In the genomic region with DNA sequence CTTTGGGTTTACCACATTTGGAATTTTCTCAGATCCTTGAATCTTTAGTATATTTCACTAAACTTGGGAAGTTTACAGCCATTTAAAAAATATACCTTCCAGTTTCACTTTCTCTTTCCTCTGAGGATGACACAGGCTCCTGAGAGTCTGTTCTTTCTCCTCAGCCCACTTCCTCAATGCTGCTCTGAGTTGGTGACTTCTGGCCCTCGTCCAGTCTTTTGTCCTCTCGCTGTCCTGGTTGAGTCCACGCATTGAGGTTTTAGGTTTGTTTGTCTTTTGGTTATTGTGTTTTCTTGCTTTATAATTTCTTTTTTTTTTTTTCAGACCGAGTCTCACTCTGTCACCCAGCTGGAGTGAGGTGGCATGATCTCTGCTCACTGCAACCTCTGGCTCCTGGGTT, we compare ENCODE assay signal across 8 cellular contexts. TPM values are rescaled to one million over a fixed set of nuclear protein-coding genes. Genes with fewer than 3 reads are reported as not detected.
A peak's percentile ranks its signal among the peaks of the same experiment; 100 is the strongest.
DNase-seq lines count a peak whose midpoint lies in the region; ATAC-seq and TF ChIP-seq lines count a peak whose summit lies in the region.

No MANE protein-coding gene starts in this region.

- POLR2A ChIA-PET in SK-N-SH (lab: Yijun Ruan, JAX), result no interaction called here

- no peaks in the 10 kb centered on the region for H3K79me2 ChIP-seq in SK-N-SH (ENCODE audit: insufficient read depth)

- TF ChIP-seq EP300 in SK-N-SH (IDR thresholded peaks at IDR 0.05; ENCODE audit: borderline replicate concordance in 1 of 2, low read depth in 1 of 2, low read length in 1 of 2), result no peak

- TF ChIP-seq RAD21 in SK-N-SH (IDR thresholded peaks at IDR 0.05; ENCODE audit: low read length), result no peak

- no peak overlapping the region for H3K27ac ChIP-seq in SK-N-SH (ENCODE audit: low read depth in 2 of 2, low read length in 1 of 2)
- peak overlapping the region; percentile 53 for H3K27ac ChIP-seq in lower lobe of right lung

- no peaks in the 10 kb centered on the region for H3K27me3 Mint-ChIP-seq in activated naive CD8-positive, alpha-beta T cell treated with anti-CD3 and anti-CD28 coated beads, Interleukin-2, amount 50 U/mL, for 24 hours

- H4K20me1 ChIP-seq in SK-N-SH (ENCODE audit: insufficient read depth), result no peaks in the 10 kb centered on the region

- DNase-seq in SK-N-SH, result no peak
- peak; percentile 33 for DNase-seq in LoVo (ENCODE audit: low spot score)
- peak; percentile 37 for DNase-seq in activated naive CD8-positive, alpha-beta T cell treated with anti-CD3 and anti-CD28 coated beads, Interleukin-2, amount 50 U/mL, for 24 hours
- no peak for DNase-seq in lower lobe of right lung
- no peak for DNase-seq in NCI-H2081 (lab: John Stamatoyannopoulos, UW)
- DNase-seq in NCI-H82 treated with DMSO at 0.1 percent for 48 hours (lab: John Stamatoyannopoulos, UW; ENCODE audit: unreplicated experiment), result no peak

- no peaks in the 10 kb centered on the region for H3F3A ChIP-seq in SK-N-SH (replicated peaks; ENCODE audit: insufficient read depth)

- H3K9me3 ChIP-seq in SK-N-SH (no peaks in the 10 kb centered on the region), lower lobe of right lung (no peaks in the 10 kb centered on the region)

- no peak for TF ChIP-seq CTCF in SK-N-SH (IDR thresholded peaks at IDR 0.05)
- TF ChIP-seq CTCF in lower lobe of right lung (IDR thresholded peaks at IDR 0.05), result no peak

- no peak overlapping the region for H3K4me3 ChIP-seq in SK-N-SH (ENCODE audit: low read depth in 2 of 2, low read length in 1 of 2)
- peak overlapping the region; percentile 24 for H3K4me3 ChIP-seq in lower lobe of right lung

- H3K27me3 ChIP-seq in SK-N-SH (ENCODE audit: insufficient read depth) (no peaks in the 10 kb centered on the region), lower lobe of right lung (ENCODE audit: low read depth) (no peaks in the 10 kb centered on the region)

- H3K4me1 Mint-ChIP-seq in activated naive CD8-positive, alpha-beta T cell treated with anti-CD3 and anti-CD28 coated beads, Interleukin-2, amount 50 U/mL, for 24 hours, result peaks cover 40% of the 10 kb centered on the region

- no peaks in the 10 kb centered on the region for H3K9me3 Mint-ChIP-seq in activated naive CD8-positive, alpha-beta T cell treated with anti-CD3 and anti-CD28 coated beads, Interleukin-2, amount 50 U/mL, for 24 hours

- CTCF ChIA-PET in SK-N-SH (lab: Yijun Ruan, JAX), result interaction anchor here (0.6 kb wide), 1 partner anchor 113 kb away, joined by 3 read pairs; no protein-coding TSS in a partner anchor

- H3K9me2 ChIP-seq in SK-N-SH, result no peaks in the 10 kb centered on the region

- peak overlapping the region; percentile 97 for H3K27ac Mint-ChIP-seq in activated naive CD8-positive, alpha-beta T cell treated with anti-CD3 and anti-CD28 coated beads, Interleukin-2, amount 50 U/mL, for 24 hours

- WGBS in SK-N-SH (ENCODE audit: low lambda C conversion rate), result 72% methylated on average over 4 of the region's 4 CpGs

- H3K36me3 ChIP-seq in SK-N-SH (replicated peaks in 1 of 2; ENCODE audit: control insufficient read depth in 1 of 2, insufficient read depth in 2 of 2, low read length in 1 of 2) (no peaks in the 10 kb centered on the region), lower lobe of right lung (no peaks in the 10 kb centered on the region)

- intact Hi-C loops in lower lobe of right lung (cut with DNase I), result no loop called here

- no peak overlapping the region for H3K9ac ChIP-seq in SK-N-SH

- H3K4me1 ChIP-seq in SK-N-SH (ENCODE audit: control insufficient read depth in 1 of 2, insufficient read depth in 2 of 2, low read depth in 1 of 2, low read length in 1 of 2), result no peaks in the 10 kb centered on the region; a peak in 1 of 4 replicates
- peaks cover 57% of the 10 kb centered on the region for H3K4me1 ChIP-seq in lower lobe of right lung

- peak overlapping the region; percentile 77 for H2AFZ ChIP-seq in SK-N-SH (ENCODE audit: low read depth)

- no peaks in the 10 kb centered on the region for H3K36me3 Mint-ChIP-seq in activated naive CD8-positive, alpha-beta T cell treated with anti-CD3 and anti-CD28 coated beads, Interleukin-2, amount 50 U/mL, for 24 hours (ENCODE audit: low read depth)

- ATAC-seq in SK-N-SH treated with all-trans-retinoic acid at 6 μM for 48 hours, result no peak; the same call in 2 of the 3 replicates
- peak; percentile 73 for ATAC-seq in GM21737 (IDR thresholded peaks at IDR 0.05; ENCODE audit: unreplicated experiment)
- peak; percentile 78 for ATAC-seq in activated naive CD8-positive, alpha-beta T cell treated with anti-CD3 and anti-CD28 coated beads, Interleukin-2, amount 50 U/mL, for 24 hours
- peak; percentile 73 to 75 for ATAC-seq in lower lobe of right lung

- peak overlapping the region; percentile 83 for H3K4me3 Mint-ChIP-seq in activated naive CD8-positive, alpha-beta T cell treated with anti-CD3 and anti-CD28 coated beads, Interleukin-2, amount 50 U/mL, for 24 hours

- H3K4me2 ChIP-seq in SK-N-SH, result peak overlapping the region; percentile 40; the same call in 1 of the 2 replicates

TF ChIP-seq in SK-N-SH, 30 proteins besides CTCF, POLR2A, EP300 and RAD21:
- TF ChIP-seq POLR2AphosphoS5 (IDR thresholded peaks at IDR 0.05; ENCODE audit: low read depth, low read length) (no peak), SMC3 (IDR thresholded peaks at IDR 0.05; ENCODE audit: low read depth, low read length) (no peak), RFX5 (IDR thresholded peaks at IDR 0.05; ENCODE audit: low read length) (no peak), NRF1 (IDR thresholded peaks at IDR 0.05; ENCODE audit: low read depth, low read length) (no peak)
- TF ChIP-seq, protein P1, sequence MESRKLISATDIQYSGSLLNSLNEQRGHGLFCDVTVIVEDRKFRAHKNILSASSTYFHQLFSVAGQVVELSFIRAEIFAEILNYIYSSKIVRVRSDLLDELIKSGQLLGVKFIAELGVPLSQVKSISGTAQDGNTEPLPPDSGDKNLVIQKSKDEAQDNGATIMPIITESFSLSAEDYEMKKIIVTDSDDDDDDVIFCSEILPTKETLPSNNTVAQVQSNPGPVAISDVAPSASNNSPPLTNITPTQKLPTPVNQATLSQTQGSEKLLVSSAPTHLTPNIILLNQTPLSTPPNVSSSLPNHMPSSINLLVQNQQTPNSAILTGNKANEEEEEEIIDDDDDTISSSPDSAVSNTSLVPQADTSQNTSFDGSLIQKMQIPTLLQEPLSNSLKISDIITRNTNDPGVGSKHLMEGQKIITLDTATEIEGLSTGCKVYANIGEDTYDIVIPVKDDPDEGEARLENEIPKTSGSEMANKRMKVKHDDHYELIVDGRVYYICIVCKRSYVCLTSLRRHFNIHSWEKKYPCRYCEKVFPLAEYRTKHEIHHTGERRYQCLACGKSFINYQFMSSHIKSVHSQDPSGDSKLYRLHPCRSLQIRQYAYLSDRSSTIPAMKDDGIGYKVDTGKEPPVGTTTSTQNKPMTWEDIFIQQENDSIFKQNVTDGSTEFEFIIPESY (IDR thresholded peaks at IDR 0.05; ENCODE audit: borderline replicate concordance, low read depth), result no peak

TF ChIP-seq in SK-N-SH treated with all-trans-retinoic acid at 6 μM for 48 hours, 23 proteins besides CTCF, POLR2A, EP300 and RAD21:
- no peak for TF ChIP-seq ZFP3 (CRISPR knock-in tag; IDR thresholded peaks at IDR 0.05)
- no peak for TF ChIP-seq BACH2 (CRISPR knock-in tag; IDR thresholded peaks at IDR 0.05; ENCODE audit: borderline replicate concordance)

RNA-seq across cellular contexts. Expression of a gene that starts 40.7 kb away (rescaled TPM):
- polyA plus RNA-seq in SK-N-SH (2012; rRNA removed), result not detected in 2 replicates
- not detected in 2 replicates for polyA plus RNA-seq in SK-N-SH (2012; cell fraction: cytosol; rRNA removed)
- not detected in 2 replicates for polyA plus RNA-seq in SK-N-SH (2012; cell fraction: nucleus; rRNA removed)
- not detected for total RNA-seq in lower lobe of right lung

Comparison
In these comparisons a context has a peak if more than half of its experiments do, and no peak if none do; other contexts are left out.
1. DNase-seq: peak in LoVo (single experiment) and activated naive CD8-positive, alpha-beta T cell treated with anti-CD3 and anti-CD28 coated beads, Interleukin-2, amount 50 U/mL, for 24 hours (single experiment); none in SK-N-SH (single experiment), lower lobe of right lung (single experiment), NCI-H2081 (0 of 2) and NCI-H82 treated with DMSO at 0.1 percent for 48 hours (single experiment).